8 cellular contexts compared by ENCODE assay signal in genomic region chr11:3797329-3798090, GRCh38. TPM values are rescaled to one million over a fixed set of nuclear protein-coding genes. Genes with fewer than 3 reads are reported as not detected.
DNase-seq lines count a peak whose midpoint lies in the region; ATAC-seq and TF ChIP-seq lines count a peak whose summit lies in the region.

TSS of gene NUP98 (minus strand) at chr11:3797554. CDS start at chr11:3782117, 15,437 bp downstream.

- peak; percentile 92 for ATAC-seq in HG02870 (IDR thresholded peaks at IDR 0.05; ENCODE audit: unreplicated experiment)
- peak; percentile 95 to 98 (median 98) for ATAC-seq in heart left ventricle

- peak within 1 kb of the TSS; percentile 69 to 100 (median 88) for H3K4me3 ChIP-seq in heart left ventricle

- no peak for TF ChIP-seq CTCF in GM13976 (IDR thresholded peaks at IDR 0.05; ENCODE audit: borderline replicate concordance, control extremely low read depth, extremely low read depth, insufficient read depth, missing control alignments)
- TF ChIP-seq CTCF in heart left ventricle (IDR thresholded peaks at IDR 0.05): peak in 3 of 12 donors; percentile 2 to 20 (median 4)
- TF ChIP-seq CTCF in type B pancreatic cell (conservative IDR thresholded peaks at IDR 0.05): no peak

- H3K27me3 Mint-ChIP-seq in type B pancreatic cell: no peaks in the 10 kb centered on the region

- peaks cover 0 to 26% (median 17%) of the 10 kb centered on the region in 9 donors for H3K36me3 ChIP-seq in heart left ventricle

- 0 to 1% (median 0%) methylated on average over 50 to 86 of the region's 86 CpGs for WGBS in heart left ventricle, 4 donors

- peak within 1 kb of the TSS; percentile 80 to 99 (median 96) for H3K27ac ChIP-seq in heart left ventricle

- peak within 1 kb of the TSS; percentile 99 for H3K27ac Mint-ChIP-seq in type B pancreatic cell

- H3K9me3 ChIP-seq in heart left ventricle: no peaks in the 10 kb centered on the region

- DNase-seq in GM13976 (ENCODE audit: low spot score) (peak; percentile 99), NCI-H146 treated with DMSO at 0.1 percent for 48 hours (lab: John Stamatoyannopoulos, UW; ENCODE audit: unreplicated experiment) (peak; percentile 98), amniotic epithelial cell (ENCODE audit: low read depth) (peak; percentile 100), heart left ventricle (peak; percentile 100), pons (ENCODE audit: low spot score) (peak; percentile 100), type B pancreatic cell (ENCODE audit: extremely low spot score, unreplicated experiment) (peak; percentile 100)

- no peaks in the 10 kb centered on the region for H3K9me3 Mint-ChIP-seq in type B pancreatic cell

- intact Hi-C loops in T-helper 1 cell treated with Interleukin-12 subunit alpha and Interleukin-12 subunit beta and Interleukin-4 antibody, amounts not matched to agents 30 ng/mL and 1 ng/mL, for 36 hours (cut with micrococcal nuclease): loop anchor here (1.0 to 5.0 kb wide), 9 partner anchors 11 to 1397 kb away; partner anchors contain the start of genes PGAP2, RRM1, STIM1 and TSSC4
- intact Hi-C loops in heart left ventricle (cut with DNase I): loop anchor here in 4 of 10 donors (2.0 to 5.0 kb wide), 2 partner anchors 43 to 45 kb away; partner anchors contain the start of gene RHOG (in 4 of the 4)

- peaks cover 21% of the 10 kb centered on the region for H3K4me1 Mint-ChIP-seq in type B pancreatic cell (ENCODE audit: unreplicated experiment)

- peak within 1 kb of the TSS; percentile 95 for H3K4me3 Mint-ChIP-seq in type B pancreatic cell

- peaks cover 7 to 36% (median 22%) of the 10 kb centered on the region in 12 donors for H3K4me1 ChIP-seq in heart left ventricle

- in situ Hi-C loops in GM13976 (cut with MboI; ENCODE audit: low sequenced_read_pairs, unreplicated experiment): no loop called here

- peak; percentile 99 to 100 for TF ChIP-seq POLR2A in heart left ventricle (IDR thresholded peaks at IDR 0.05)

- no peaks in the 10 kb centered on the region for H3K27me3 ChIP-seq in heart left ventricle

- H3K36me3 Mint-ChIP-seq in type B pancreatic cell: peaks cover 15% of the 10 kb centered on the region

RNA-seq across cellular contexts. Expression of gene NUP98, which starts in this region (rescaled TPM):
- total RNA-seq in T-helper 1 cell treated with Interleukin-12 subunit alpha and Interleukin-12 subunit beta and Interleukin-4 antibody, amounts not matched to agents 30 ng/mL and 1 ng/mL, for 36 hours: 123 and 131 TPM in 2 replicates
- total RNA-seq in heart left ventricle (10 to 100 TPM; 36.0 to 77.9 (median 46.2) TPM), type B pancreatic cell (ENCODE audit: low replicate concordance) (74.6 and 77.4 TPM in 2 replicates)
- polyA plus RNA-seq in heart left ventricle: 10 to 100 TPM; 13.2 to 25.4 TPM

Comparison
In these comparisons a context has a peak if more than half of its experiments do, and no peak if none do; other contexts are left out.
1. Peak in every context shown above with its lines: DNase-seq, ATAC-seq, H3K4me3 ChIP-seq and H3K27ac ChIP-seq.